In genomic region chr2:178449700-178450573, GRCh38 we compare ENCODE assay signal across 8 cellular contexts. TPM values are rescaled to one million over a fixed set of nuclear protein-coding genes. Genes with fewer than 3 reads are reported as not detected.
DNase-seq lines count a peak whose midpoint lies in the region; ATAC-seq, FAIRE-seq and TF ChIP-seq lines count a peak whose summit lies in the region.

No MANE protein-coding gene starts in this region.

- no peak for TF ChIP-seq CTCF in 22Rv1 (IDR thresholded peaks at IDR 0.05)

- peaks cover 11 to 25% of the 10 kb centered on the region in 2 donors for H3K36me3 ChIP-seq in duodenal mucosa (ENCODE audit: control insufficient read depth in 1 of 2, insufficient read depth in 2 of 2, low read length in 2 of 2)
- H3K36me3 ChIP-seq in naive thymus-derived CD4-positive, alpha-beta T cell (ENCODE audit: control insufficient read depth in 2 of 3, insufficient read depth in 3 of 3, low read length in 3 of 3): peaks cover 0 to 19% (median 8%) of the 10 kb centered on the region in 3 experiments

- peak; percentile 48 for ATAC-seq in HG02759 (IDR thresholded peaks at IDR 0.05; ENCODE audit: unreplicated experiment)
- ATAC-seq in naive thymus-derived CD4-positive, alpha-beta T cell: peak; percentile 62

- no peak for TF ChIP-seq POLR2A in GM12891 (IDR thresholded peaks at IDR 0.05; ENCODE audit: low read depth, low read length)

- H3K36me3 Mint-ChIP-seq in naive thymus-derived CD4-positive, alpha-beta T cell: peaks cover 5 to 17% (median 12%) of the 10 kb centered on the region in 5 donors

- peak overlapping the region; percentile 89 to 96 (median 90) for H3K4me3 Mint-ChIP-seq in naive thymus-derived CD4-positive, alpha-beta T cell

- no peaks in the 10 kb centered on the region for H3K27me3 ChIP-seq in duodenal mucosa (ENCODE audit: control insufficient read depth in 1 of 2, insufficient read depth in 2 of 2, low read length in 2 of 2)
- H3K27me3 ChIP-seq in naive thymus-derived CD4-positive, alpha-beta T cell (ENCODE audit: control insufficient read depth in 2 of 2, insufficient read depth in 2 of 2, low read length in 2 of 2): no peaks in the 10 kb centered on the region

- CTCF ChIA-PET in naive thymus-derived CD4-positive, alpha-beta T cell (lab: Charles Lee): interaction anchor here (0.8 to 1.7 kb wide), 4 partner anchors 30 to 35 kb away, joined by 3 to 5 read pairs (median 4); no protein-coding TSS in a partner anchor

- FAIRE-seq in GM12891 (lab: Jason Lieb, UNC): no peak

- POLR2A ChIA-PET in naive thymus-derived CD4-positive, alpha-beta T cell (lab: Charles Lee): interaction anchor here (0.6 to 3.3 kb wide), 10 partner anchors 9 to 1185 kb away, joined by 3 to 31 read pairs (median 4); partner anchors contain the start of genes NFE2L2 and PLEKHA3

- peaks cover 10 to 18% of the 10 kb centered on the region in 2 donors for H3K4me1 ChIP-seq in duodenal mucosa (ENCODE audit: control insufficient read depth in 1 of 2, insufficient read depth in 2 of 2, low read length in 2 of 2)
- peaks cover 12 to 25% of the 10 kb centered on the region in 2 donors for H3K4me1 ChIP-seq in naive thymus-derived CD4-positive, alpha-beta T cell (ENCODE audit: control insufficient read depth in 2 of 2, insufficient read depth in 2 of 2, low read length in 2 of 2)

- H3K9ac ChIP-seq in duodenal mucosa (ENCODE audit: low read depth in 1 of 2, low read length in 2 of 2): peak overlapping the region; percentile 87 to 98

- H3K27ac ChIP-seq in 22Rv1 (peak overlapping the region; percentile 90), duodenal mucosa (ENCODE audit: low read depth, low read length) (peak overlapping the region; percentile 99)
- H3K27ac ChIP-seq in naive thymus-derived CD4-positive, alpha-beta T cell (ENCODE audit: low read depth, low read length): peak overlapping the region; percentile 100

- intact Hi-C loops in naive thymus-derived CD4-positive, alpha-beta T cell (cut with micrococcal nuclease): loop anchor here (1.0 to 10.0 kb wide), 7 partner anchors 11 to 1237 kb away; partner anchors contain the start of genes HNRNPA3 (in 1 of the 2) and SESTD1 (in 1 of the 2)

- peaks cover 17 to 41% (median 35%) of the 10 kb centered on the region in 7 donors for H3K4me1 Mint-ChIP-seq in naive thymus-derived CD4-positive, alpha-beta T cell

- DNase-seq in GM12891 (ENCODE audit: insufficient read length, low spot score) (peak; percentile 41), NCI-H774 (lab: John Stamatoyannopoulos, UW) (peak; percentile 54), D341Med (ENCODE audit: low spot score) (no peak), mesenteric fat pad (ENCODE audit: low spot score) (no peak)
- DNase-seq in naive thymus-derived CD4-positive, alpha-beta T cell: peak in 3 of 9 donors; percentile 80 to 88 (median 81)

- H3K4me3 ChIP-seq in duodenal mucosa (ENCODE audit: low read depth in 1 of 2, low read length in 2 of 2): peak overlapping the region; percentile 68 to 91
- H3K4me3 ChIP-seq in naive thymus-derived CD4-positive, alpha-beta T cell (ENCODE audit: low read length): peak overlapping the region; percentile 94

- peak overlapping the region; percentile 80 to 98 (median 95) for H3K27ac Mint-ChIP-seq in naive thymus-derived CD4-positive, alpha-beta T cell

- no peaks in the 10 kb centered on the region for H3K9me3 ChIP-seq in duodenal mucosa (ENCODE audit: control insufficient read depth in 1 of 2, low read length in 2 of 2)
- no peaks in the 10 kb centered on the region for H3K9me3 ChIP-seq in naive thymus-derived CD4-positive, alpha-beta T cell (ENCODE audit: control insufficient read depth in 2 of 3, low read length in 3 of 3)

- peaks cover 0 to 4% (median 0%) of the 10 kb centered on the region in 11 donors for H3K9me3 Mint-ChIP-seq in naive thymus-derived CD4-positive, alpha-beta T cell

- peaks cover 0 to 7% (median 0%) of the 10 kb centered on the region in 5 donors for H3K27me3 Mint-ChIP-seq in naive thymus-derived CD4-positive, alpha-beta T cell

TF ChIP-seq in GM12891, 5 proteins besides CTCF, POLR2A, EP300 and RAD21:
- peak; percentile 22; the same call in 1 of the 2 replicates for TF ChIP-seq SPI1 (IDR thresholded peaks at IDR 0.05; ENCODE audit: low read depth, low read length)
- peak; percentile 42; the same call in 1 of the 2 replicates for TF ChIP-seq POU2F2 (IDR thresholded peaks at IDR 0.05; ENCODE audit: low read depth, low read length)
- TF ChIP-seq POLR2AphosphoS5 (IDR thresholded peaks at IDR 0.05; ENCODE audit: low read depth, low read length): peak; percentile 80
- no peak for TF ChIP-seq PAX5 (IDR thresholded peaks at IDR 0.05; ENCODE audit: insufficient read depth, low read length, severe bottlenecking)

RNA-seq across cellular contexts. Expression of gene PRKRA, which starts 1.0 kb away (rescaled TPM):
- 52.5 TPM for polyA plus RNA-seq in GM12891 (2012; ENCODE audit: low read depth, missing spikeins)
- 100 to 1,000 TPM in 1 of 5 experiments, 10 to 100 TPM in 4; 40.8 to 113 (median 59.4) TPM for total RNA-seq in naive thymus-derived CD4-positive, alpha-beta T cell
- polyA plus RNA-seq in naive thymus-derived CD4-positive, alpha-beta T cell: 10 to 100 TPM; 57.8 to 65.9 TPM
- 42.6 TPM for total RNA-seq in mesenteric fat pad

RNA-seq across cellular contexts. Expression of gene PJVK, which starts 1.2 kb away (rescaled TPM):
- 6.1 TPM for polyA plus RNA-seq in GM12891 (2012; ENCODE audit: low read depth, missing spikeins)
- total RNA-seq in naive thymus-derived CD4-positive, alpha-beta T cell: 1 to 10 TPM; 2.1 to 6.3 (median 3.8) TPM
- polyA plus RNA-seq in naive thymus-derived CD4-positive, alpha-beta T cell: under 1 TPM; 0.44 to 0.45 TPM
- total RNA-seq in mesenteric fat pad: 2.1 TPM

RNA-seq across cellular contexts. Expression of gene FKBP7, which starts 28.5 kb away (rescaled TPM):
- 3.7 TPM for polyA plus RNA-seq in GM12891 (2012; ENCODE audit: low read depth, missing spikeins)
- 1 to 10 TPM in 4 of 5 experiments, under 1 TPM in 1; 0.64 to 2.7 (median 1.9) TPM for total RNA-seq in naive thymus-derived CD4-positive, alpha-beta T cell
- 1 to 10 TPM; 2.7 to 4.6 TPM for polyA plus RNA-seq in naive thymus-derived CD4-positive, alpha-beta T cell
- 5.5 TPM for total RNA-seq in mesenteric fat pad

RNA-seq across cellular contexts. Expression of gene PLEKHA3, which starts 30.3 kb away (rescaled TPM):
- 5.2 TPM for polyA plus RNA-seq in GM12891 (2012; ENCODE audit: low read depth, missing spikeins)
- total RNA-seq in naive thymus-derived CD4-positive, alpha-beta T cell: 10 to 100 TPM; 21.6 to 33.7 (median 30.2) TPM
- 10 to 100 TPM; 25.3 to 26.4 TPM for polyA plus RNA-seq in naive thymus-derived CD4-positive, alpha-beta T cell
- 35.4 TPM for total RNA-seq in mesenteric fat pad

Comparison
In these comparisons a context has a peak if more than half of its experiments do, and no peak if none do; other contexts are left out.
1. DNase-seq: peak in GM12891 (single experiment) and NCI-H774 (single experiment); none in D341Med (single experiment) and mesenteric fat pad (single experiment).
2. Peak in every context shown above with its lines, with median percentiles within 50 percentile points of each other: H3K27ac ChIP-seq.